Comparison of ENCODE assay signal across 28 cellular contexts in genomic region chr6:77773157-77773822, GRCh38.
"Had no signal": no experiment of that assay in that cellular context is flagged by ENCODE, and none has a peak within 500 bp of the region (broad histone marks: within the 10 kb centered on the region; RNA-seq: fewer than 3 reads in every experiment).

No MANE protein-coding gene starts in this region.

- H3K4me3 ChIP-seq: colonic mucosa, coronary artery, dorsolateral prefrontal cortex, esophagus muscularis mucosa, esophagus squamous epithelium, gastrocnemius medialis, gastroesophageal sphincter, heart left ventricle had no signal

- H3K27me3 ChIP-seq: colonic mucosa, dorsolateral prefrontal cortex, esophagus muscularis mucosa, esophagus squamous epithelium, foreskin keratinocyte, gastrocnemius medialis, gastroesophageal sphincter, heart left ventricle had no signal

- H3K27me3 Mint-ChIP-seq: dendritic cell treated with granulocyte-macrophage colony-stimulating factor and Interleukin-4, amounts not matched to agents 40 ng/mL and 50 ng/mL, for 4 days; effector memory CD8-positive, alpha-beta T cell had no signal

- ATAC-seq: effector memory CD8-positive, alpha-beta T cell; esophagus mucosa; foreskin keratinocyte; gastrocnemius medialis; gastroesophageal sphincter; heart left ventricle had no signal

- H3K27ac ChIP-seq: colonic mucosa, coronary artery, dorsolateral prefrontal cortex, epithelial cell of prostate, esophagus muscularis mucosa, esophagus squamous epithelium, foreskin keratinocyte, gastrocnemius medialis, gastroesophageal sphincter, heart left ventricle had no signal

- DNase-seq: colonic mucosa; cortex of kidney; dermis blood vessel endothelial cell; dorsolateral prefrontal cortex; effector CD4-positive, alpha-beta T cell; effector CD8-positive, alpha-beta T cell; effector memory CD4-positive, alpha-beta T cell; effector memory CD8-positive, alpha-beta T cell; endodermal cell; erythroblast; esophagus squamous epithelium; foreskin fibroblast; foreskin keratinocyte; foreskin melanocyte; gastrocnemius medialis; glutamatergic neuron; head of caudate nucleus; heart left ventricle had no signal

- H3K4me1 ChIP-seq: colonic mucosa, esophagus muscularis mucosa, esophagus squamous epithelium, foreskin keratinocyte, gastrocnemius medialis, gastroesophageal sphincter, heart left ventricle had no signal

- FAIRE-seq: colon, endometrium, endothelial cell of umbilical vein, frontal cortex had no signal

- H3K9me3 ChIP-seq: colonic mucosa, esophagus muscularis mucosa, esophagus squamous epithelium, gastrocnemius medialis, gastroesophageal sphincter had no signal

- H3K36me3 ChIP-seq: colonic mucosa, esophagus muscularis mucosa, esophagus squamous epithelium, gastrocnemius medialis, gastroesophageal sphincter, heart left ventricle had no signal

- H3K27ac Mint-ChIP-seq: dendritic cell treated with granulocyte-macrophage colony-stimulating factor and Interleukin-4, amounts not matched to agents 40 ng/mL and 50 ng/mL, for 4 days; effector memory CD8-positive, alpha-beta T cell; endodermal cell had no signal

- H3K4me3 Mint-ChIP-seq: dendritic cell treated with granulocyte-macrophage colony-stimulating factor and Interleukin-4, amounts not matched to agents 40 ng/mL and 50 ng/mL, for 4 days; effector memory CD8-positive, alpha-beta T cell; endodermal cell had no signal
